ENCODE assay signal across 18 cellular contexts in the genomic region with DNA sequence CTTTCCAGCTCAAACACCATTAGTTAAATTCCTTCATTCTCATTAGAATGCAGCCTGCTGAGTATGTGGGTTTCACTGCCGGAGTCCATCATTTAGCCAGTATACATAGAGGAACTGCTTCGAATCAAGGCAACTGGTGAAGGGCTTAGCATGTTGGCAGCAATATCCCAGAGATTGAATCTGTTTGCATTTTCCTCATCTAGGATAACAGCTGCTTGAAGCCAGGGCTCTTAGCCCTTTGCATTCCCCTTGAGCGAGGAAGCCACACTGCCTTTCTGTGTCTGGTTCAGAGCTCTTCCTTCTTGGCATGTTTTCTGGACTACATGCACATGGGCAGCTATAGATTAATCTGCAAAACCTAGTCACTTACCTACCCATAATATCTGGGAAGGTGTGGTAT. TPM values are rescaled to one million over a fixed set of nuclear protein-coding genes. Genes with fewer than 3 reads are reported as not detected.
DNase-seq lines count a peak whose midpoint lies in the region; ATAC-seq, FAIRE-seq and TF ChIP-seq lines count a peak whose summit lies in the region.
"Had no signal": no experiment of that assay in that cellular context is flagged by ENCODE, and none has a peak within 500 bp of the region (broad histone marks: within the 10 kb centered on the region; RNA-seq: fewer than 3 reads in every experiment).

No MANE protein-coding gene starts in this region.

- H3K36me3 ChIP-seq in mammary epithelial cell (ENCODE audit: insufficient read depth, low read length) (peaks cover 24% of the 10 kb centered on the region), IMR-90 (ENCODE audit: control insufficient read depth, insufficient read depth, low read length) (peaks cover 46% of the 10 kb centered on the region)

- H2BK20ac ChIP-seq in IMR-90 (ENCODE audit: low read depth, low read length) = no peak overlapping the region

- POLR2A ChIA-PET in MCF 10A (lab: Yijun Ruan, JAX) = interaction anchor here (0.7 to 2.1 kb wide), 2 partner anchors 22 to 205 kb away, joined by 3 to 8 read pairs; a partner anchor contains a TSS
- POLR2A ChIA-PET in IMR-90 (lab: Charles Lee; ENCODE audit: unreplicated experiment) = interaction anchor here (1.0 kb wide), 1 partner anchor 23 kb away, joined by 4 read pairs; a partner anchor contains a TSS

- H3K4ac ChIP-seq in IMR-90 (ENCODE audit: low read depth, low read length) = no peak overlapping the region

- no peak overlapping the region for H2AK5ac ChIP-seq in IMR-90 (ENCODE audit: low read depth, low read length)

- no peak overlapping the region for H3K27ac Mint-ChIP-seq in MCF 10A (ENCODE audit: low read depth, unreplicated experiment)
- H3K27ac Mint-ChIP-seq in stimulated activated effector memory CD8-positive, alpha-beta T cell treated with anti-CD3 and anti-CD28 coated beads, Interleukin-12 subunit alpha, Interleukin-12 subunit beta, amount 100 ng/mL, for 72 hours = peak overlapping the region; percentile 37

- H3K14ac ChIP-seq in IMR-90 (replicated peaks; ENCODE audit: low read depth, low read length) = no peak overlapping the region

- H3K9me3 ChIP-seq in mammary epithelial cell (replicated peaks; ENCODE audit: insufficient read depth, low read length) (no peaks in the 10 kb centered on the region), IMR-90 (ENCODE audit: control insufficient read depth, insufficient read depth, low read length) (no peaks in the 10 kb centered on the region)
- H3K9me3 ChIP-seq: BLaER1 treated with 17β-estradiol and CSF1 and Interleukin-3, amounts not matched to agents 10 nM and 100 nM had no signal

- no peak overlapping the region for H2BK5ac ChIP-seq in IMR-90 (ENCODE audit: low read depth, low read length, poor library complexity, severe bottlenecking)

- H3K9ac ChIP-seq in mammary epithelial cell (ENCODE audit: insufficient read depth, low read length) (no peak overlapping the region), IMR-90 (ENCODE audit: low read depth, low read length) (no peak overlapping the region)
- H3K9ac ChIP-seq: BLaER1 treated with 17β-estradiol and CSF1 and Interleukin-3, amounts not matched to agents 10 nM and 100 nM had no signal

- no peak overlapping the region for H2AFZ ChIP-seq in mammary epithelial cell (ENCODE audit: low read depth, low read length)
- no peak overlapping the region for H2AFZ ChIP-seq in IMR-90 (replicated peaks; ENCODE audit: low read length, poor library complexity)

- H3K18ac ChIP-seq in IMR-90 (ENCODE audit: low read depth, low read length) = no peak overlapping the region

- TF ChIP-seq RAD21 in IMR-90 (IDR thresholded peaks at IDR 0.05; ENCODE audit: low read length) = no peak

- TF ChIP-seq POLR2A in IMR-90 (IDR thresholded peaks at IDR 0.05; ENCODE audit: low read depth, low read length) = no peak

- peaks cover 12 to 42% of the 10 kb centered on the region in 2 experiments; a peak in 3 of 4 replicates for H3K79me1 ChIP-seq in IMR-90 (ENCODE audit: low read depth in 1 of 2, low read length in 2 of 2)

- CTCF ChIA-PET in mammary epithelial cell (lab: Charles Lee; ENCODE audit: low non-redundant PET) = no interaction called here
- CTCF ChIA-PET in MCF 10A (lab: Yijun Ruan, JAX) = interaction anchor here (0.9 kb wide), 1 partner anchor 34 kb away, joined by 3 read pairs; no protein-coding TSS in a partner anchor
- CTCF ChIA-PET in IMR-90 (lab: Yijun Ruan, JAX) = no interaction called here

- H3K27me3 Mint-ChIP-seq in MCF 10A (ENCODE audit: insufficient read depth, unreplicated experiment) = no peaks in the 10 kb centered on the region
- H3K27me3 Mint-ChIP-seq: CD4-positive, alpha-beta memory T cell had no signal

- H4K8ac ChIP-seq in IMR-90 (ENCODE audit: low read depth in 2 of 2, low read length in 2 of 2) = no peak overlapping the region

- BruUV-seq in mammary epithelial cell (replicated peaks; lab: Mats Ljungman, UMichigan) = TSS peak; percentile 0
- BruUV-seq in MCF 10A (replicated peaks; lab: Mats Ljungman, UMichigan) = no TSS peak
- TSS peak; percentile 1 for BruUV-seq in IMR-90 (replicated peaks; lab: Mats Ljungman, UMichigan)

- H2BK15ac ChIP-seq in IMR-90 (ENCODE audit: low read depth, low read length) = no peak overlapping the region

- H3K27ac ChIP-seq in mammary epithelial cell (ENCODE audit: insufficient read depth, low read depth, low read length) (no peak overlapping the region), IMR-90 (ENCODE audit: insufficient read depth, low read length) (no peak overlapping the region)
- H3K27ac ChIP-seq: BLaER1 treated with 17β-estradiol and CSF1 and Interleukin-3, amounts not matched to agents 10 nM and 100 nM had no signal

- no peak overlapping the region for H3K4me3 Mint-ChIP-seq in MCF 10A (ENCODE audit: unreplicated experiment)
- no peak overlapping the region for H3K4me3 Mint-ChIP-seq in stimulated activated effector memory CD8-positive, alpha-beta T cell treated with anti-CD3 and anti-CD28 coated beads, Interleukin-12 subunit alpha, Interleukin-12 subunit beta, amount 100 ng/mL, for 72 hours
- H3K4me3 Mint-ChIP-seq: CD4-positive, alpha-beta memory T cell had no signal

- H2BK120ac ChIP-seq in IMR-90 (ENCODE audit: low read depth, low read length) = no peak overlapping the region

- H3K4me1 ChIP-seq in mammary epithelial cell (ENCODE audit: insufficient read depth, low read length) (peaks cover 6% of the 10 kb centered on the region), IMR-90 (ENCODE audit: control insufficient read depth, insufficient read depth, low read length) (peaks cover 7% of the 10 kb centered on the region)

- ATAC-seq in IMR-90 (ENCODE audit: low read depth) = no peak
- ATAC-seq in stimulated activated effector memory CD8-positive, alpha-beta T cell treated with anti-CD3 and anti-CD28 coated beads, Interleukin-12 subunit alpha, Interleukin-12 subunit beta, amount 100 ng/mL, for 72 hours = no peak
- ATAC-seq: HCT116 had no signal

- TF ChIP-seq CTCF in mammary epithelial cell (conservative IDR thresholded peaks at IDR 0.05 in 1 of 2, IDR thresholded peaks at IDR 0.05 in 1 of 2; ENCODE audit: extremely low read depth in 1 of 2, insufficient read depth in 1 of 2, low read depth in 1 of 2, low read length in 2 of 2) (no peak), MCF 10A (IDR thresholded peaks at IDR 0.05; ENCODE audit: unreplicated experiment) (no peak), IMR-90 (conservative IDR thresholded peaks at IDR 0.05; ENCODE audit: low read depth, low read length) (no peak)

- dilution Hi-C loops in mammary epithelial cell (cut with HindIII; ENCODE audit: low sequenced_read_pairs) = no loop called here
- dilution Hi-C loops in IMR-90 (cut with HindIII; ENCODE audit: low sequenced_read_pairs, unreplicated experiment) = no loop called here

- H3K23ac ChIP-seq in IMR-90 (ENCODE audit: low read depth, low read length) = no peak overlapping the region

- H4K20me1 ChIP-seq in mammary epithelial cell (ENCODE audit: insufficient read depth, low read length) (no peaks in the 10 kb centered on the region), IMR-90 (ENCODE audit: insufficient read depth, low read length) (peaks cover 20% of the 10 kb centered on the region)

- DNase-seq in mammary epithelial cell = no peak
- DNase-seq in MCF 10A (ENCODE audit: unreplicated experiment) = no peak
- no peak for DNase-seq in IMR-90
- DNase-seq in myocyte (ENCODE audit: low read depth) = peak; percentile 64
- DNase-seq in stimulated activated effector memory CD8-positive, alpha-beta T cell treated with anti-CD3 and anti-CD28 coated beads, Interleukin-12 subunit alpha, Interleukin-12 subunit beta, amount 100 ng/mL, for 72 hours (ENCODE audit: low spot score in 2 of 2) = no peak
- DNase-seq in activated naive CD4-positive, alpha-beta T cell treated with Interleukin-2 at 50 U/mL for 16 hours = no peak
- DNase-seq in DMS114 treated with DMSO at 0.1 percent for 48 hours (lab: John Stamatoyannopoulos, UW; ENCODE audit: unreplicated experiment) = no peak
- DNase-seq in urothelium cell line (ENCODE audit: low spot score) = no peak
- DNase-seq: ACHN; CD4-positive, alpha-beta memory T cell; DMS53; GF-D8 had no signal

- no peak overlapping the region for H2AK9ac ChIP-seq in IMR-90 (replicated peaks; ENCODE audit: low read depth, low read length, poor library complexity)

- H3K9me3 Mint-ChIP-seq in MCF 10A (ENCODE audit: unreplicated experiment) = no peaks in the 10 kb centered on the region
- H3K9me3 Mint-ChIP-seq in stimulated activated effector memory CD8-positive, alpha-beta T cell treated with anti-CD3 and anti-CD28 coated beads, Interleukin-12 subunit alpha, Interleukin-12 subunit beta, amount 100 ng/mL, for 72 hours = no peaks in the 10 kb centered on the region
- H3K9me3 Mint-ChIP-seq: CD4-positive, alpha-beta memory T cell had no signal

- no peaks in the 10 kb centered on the region for H3K4me1 Mint-ChIP-seq in MCF 10A (ENCODE audit: insufficient read depth, unreplicated experiment)
- peaks cover 2% of the 10 kb centered on the region for H3K4me1 Mint-ChIP-seq in stimulated activated effector memory CD8-positive, alpha-beta T cell treated with anti-CD3 and anti-CD28 coated beads, Interleukin-12 subunit alpha, Interleukin-12 subunit beta, amount 100 ng/mL, for 72 hours

- no peak overlapping the region for H3K56ac ChIP-seq in IMR-90 (ENCODE audit: extremely low read depth, insufficient read depth, low read length)

- H4K5ac ChIP-seq in IMR-90 (ENCODE audit: low read depth, low read length) = no peak overlapping the region

- peaks cover 12% of the 10 kb centered on the region for H3K9me1 ChIP-seq in IMR-90 (ENCODE audit: insufficient read depth, low read length)

- H3K4me2 ChIP-seq in mammary epithelial cell (ENCODE audit: insufficient read depth, low read depth, low read length) = no peak overlapping the region
- H3K4me2 ChIP-seq in IMR-90 (ENCODE audit: low read depth, low read length) = no peak overlapping the region
- H3K4me2 ChIP-seq: BLaER1 treated with 17β-estradiol and CSF1 and Interleukin-3, amounts not matched to agents 10 nM and 100 nM had no signal

- in situ Hi-C loops in mammary epithelial cell (cut with MboI; ENCODE audit: low sequenced_read_pairs in 2 of 2) = no loop called here
- in situ Hi-C loops in IMR-90 (cut with MboI; ENCODE audit: low sequenced_read_pairs) = no loop called here

- H3K4me3 ChIP-seq in mammary epithelial cell (replicated peaks in 1 of 3; ENCODE audit: insufficient read depth in 1 of 3, low read depth in 2 of 3, low read length in 3 of 3) (no peak overlapping the region), IMR-90 (ENCODE audit: insufficient read depth, low read depth, low read length) (no peak overlapping the region)
- H3K4me3 ChIP-seq: BLaER1 treated with 17β-estradiol and CSF1 and Interleukin-3, amounts not matched to agents 10 nM and 100 nM had no signal

- 92% methylated on average over 3 of the region's 3 CpGs for WGBS in mammary epithelial cell (ENCODE audit: low coverage, missing lambda C conversion rate)
- 83% methylated on average over 1 of the region's 3 CpGs; no CpG with 5 or more reads in 1 of the 2 experiments for WGBS in IMR-90 (ENCODE audit: extremely low coverage in 2 of 2, insufficient read length in 1 of 2), 2 experiments

- no peak for FAIRE-seq in urothelium cell line (lab: Jason Lieb, UNC)
- FAIRE-seq: D721Med, H54 had no signal

- H3K79me2 ChIP-seq in mammary epithelial cell (ENCODE audit: insufficient read depth, low read length) = no peaks in the 10 kb centered on the region

- H4K91ac ChIP-seq in IMR-90 (ENCODE audit: insufficient read depth, low read depth, low read length) = no peak overlapping the region

- intact Hi-C loops in mammary epithelial cell (cut with micrococcal nuclease) = no loop called here
- intact Hi-C loops in MCF 10A (cut with micrococcal nuclease) = no loop called here
- intact Hi-C loops in IMR-90 (cut with micrococcal nuclease) = no loop called here

- H3K36me3 Mint-ChIP-seq in MCF 10A (ENCODE audit: insufficient read depth, unreplicated experiment) = peaks cover 65% of the 10 kb centered on the region
- H3K36me3 Mint-ChIP-seq in stimulated activated effector memory CD8-positive, alpha-beta T cell treated with anti-CD3 and anti-CD28 coated beads, Interleukin-12 subunit alpha, Interleukin-12 subunit beta, amount 100 ng/mL, for 72 hours = peaks cover 63% of the 10 kb centered on the region

- no peaks in the 10 kb centered on the region for H3K27me3 ChIP-seq in mammary epithelial cell (ENCODE audit: insufficient read depth, low read length)
- H3K27me3 ChIP-seq in IMR-90 (ENCODE audit: control insufficient read depth, insufficient read depth, low read length) = no peaks in the 10 kb centered on the region
- H3K27me3 ChIP-seq: BLaER1 treated with 17β-estradiol and CSF1 and Interleukin-3, amounts not matched to agents 10 nM and 100 nM had no signal

RNA-seq across cellular contexts. Expression of a gene that starts 14.6 kb away (rescaled TPM):
- total RNA-seq in mammary epithelial cell (under 1 TPM; 0.17 to 0.47 TPM), MCF 10A (2022) (not detected in 2 replicates), IMR-90 (2012; rRNA removed) (not detected in 2 replicates), myocyte (not detected in 2 replicates)
- polyA plus RNA-seq in mammary epithelial cell (0.41 TPM), IMR-90 (2012; rRNA removed) (not detected in 2 replicates)
- not detected for polyA minus RNA-seq in mammary epithelial cell
- polyA plus RNA-seq in IMR-90 (2012; cell fraction: cytosol; rRNA removed) = not detected in 2 replicates
- not detected in 2 replicates for polyA plus RNA-seq in IMR-90 (2012; cell fraction: nucleus; rRNA removed; ENCODE audit: low replicate concordance)
- polyA plus RNA-seq in myocyte (2012) = 0.13 TPM
- total RNA-seq: A172; CD4-positive, alpha-beta memory T cell; HT1080 had no signal

RNA-seq across cellular contexts. Expression of a gene that starts 22.9 kb away (rescaled TPM):
- total RNA-seq in mammary epithelial cell (10 to 100 TPM; 34.7 to 47.5 TPM), MCF 10A (2022) (21.2 and 26.1 TPM in 2 replicates), IMR-90 (2012; rRNA removed) (15.6 and 20.8 TPM in 2 replicates), myocyte (70.7 and 75.3 TPM in 2 replicates)
- polyA plus RNA-seq in mammary epithelial cell (23.6 TPM), IMR-90 (2012; rRNA removed) (10.4 and 13.7 TPM in 2 replicates)
- 86.6 TPM for polyA minus RNA-seq in mammary epithelial cell
- polyA plus RNA-seq in IMR-90 (2012; cell fraction: cytosol; rRNA removed) = 3.8 and 5.4 TPM in 2 replicates
- 2.9 and 17.2 TPM in 2 replicates for polyA plus RNA-seq in IMR-90 (2012; cell fraction: nucleus; rRNA removed; ENCODE audit: low replicate concordance)
- polyA plus RNA-seq in myocyte (2012) = 40.0 TPM

RNA-seq across cellular contexts. Expression of a gene that starts 44.4 kb away (rescaled TPM):
- total RNA-seq in mammary epithelial cell (1 to 10 TPM; 3.0 to 9.4 TPM), MCF 10A (2022) (1.1 and 1.5 TPM in 2 replicates), IMR-90 (2012; rRNA removed) (6.9 and 9.5 TPM in 2 replicates), myocyte (17.3 and 23.9 TPM in 2 replicates)
- polyA plus RNA-seq in mammary epithelial cell (14.2 TPM), IMR-90 (2012; rRNA removed) (11.5 and 12.4 TPM in 2 replicates)
- polyA minus RNA-seq in mammary epithelial cell = 2.9 TPM
- 8.1 and 15.0 TPM in 2 replicates for polyA plus RNA-seq in IMR-90 (2012; cell fraction: cytosol; rRNA removed)
- 9.0 and 12.6 TPM in 2 replicates for polyA plus RNA-seq in IMR-90 (2012; cell fraction: nucleus; rRNA removed; ENCODE audit: low replicate concordance)
- polyA plus RNA-seq in myocyte (2012) = 11.6 TPM

RNA-seq across cellular contexts. Expression of a gene that starts 51.7 kb away (rescaled TPM):
- total RNA-seq in mammary epithelial cell = under 1 TPM in 1 of 2 donors, not detected in 1; under 0.01 TPM
- 0.01 TPM for polyA plus RNA-seq in mammary epithelial cell
- not detected for polyA minus RNA-seq in mammary epithelial cell
- total RNA-seq in MCF 10A (2022) = 0.12 TPM in 1 of 2 replicates, not detected in the other
- total RNA-seq in IMR-90 (2012; rRNA removed) = under 0.01 and 0.18 TPM in 2 replicates
- 0.12 and 0.14 TPM in 2 replicates for polyA plus RNA-seq in IMR-90 (2012; rRNA removed)
- polyA plus RNA-seq in IMR-90 (2012; cell fraction: cytosol; rRNA removed) = 0.11 TPM in 2 replicates
- 0.11 and 0.26 TPM in 2 replicates for polyA plus RNA-seq in IMR-90 (2012; cell fraction: nucleus; rRNA removed; ENCODE audit: low replicate concordance)
- total RNA-seq in myocyte = 0.21 and 0.31 TPM in 2 replicates
- 0.18 TPM for polyA plus RNA-seq in myocyte (2012)
- total RNA-seq: CD4-positive, alpha-beta memory T cell had no signal
- polyA plus RNA-seq: CD4-positive, alpha-beta memory T cell had no signal
